13 cellular contexts compared by ENCODE assay signal in the genomic region with DNA sequence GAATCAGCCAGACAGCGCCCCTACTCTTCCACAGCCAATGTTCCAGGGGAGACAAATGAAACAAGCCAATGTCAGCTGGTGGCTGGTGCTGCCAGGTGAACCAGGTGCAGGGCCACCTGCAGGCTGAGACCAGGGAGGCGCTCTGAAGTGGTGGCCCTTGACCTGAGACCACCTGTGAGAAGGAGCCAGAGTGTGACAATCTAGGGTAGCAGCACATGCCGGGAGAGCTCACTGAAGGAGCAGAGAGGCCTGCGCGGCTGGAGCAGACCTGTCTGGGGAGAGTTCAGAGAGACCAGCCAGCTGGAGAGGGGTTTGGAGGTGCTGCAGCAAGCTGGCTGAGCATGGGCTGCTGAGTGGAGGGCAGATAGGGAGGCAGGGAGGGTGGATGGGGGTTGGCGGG. TPM values are rescaled to one million over a fixed set of nuclear protein-coding genes. Genes with fewer than 3 reads are reported as not detected.
DNase-seq lines count a peak whose midpoint lies in the region; ATAC-seq and TF ChIP-seq lines count a peak whose summit lies in the region.
"Had no signal": no experiment of that assay in that cellular context is flagged by ENCODE, and none has a peak within 500 bp of the region (broad histone marks: within the 10 kb centered on the region; RNA-seq: fewer than 3 reads in every experiment).

No MANE protein-coding gene starts in this region.

- TF ChIP-seq POLR2A in transverse colon (IDR thresholded peaks at IDR 0.05) = no peak

- H3K27ac ChIP-seq in heart right ventricle = peak overlapping the region in 7 of 10 donors; percentile 81 to 95 (median 87)
- no peak overlapping the region for H3K27ac ChIP-seq in WERI-Rb-1
- H3K27ac ChIP-seq in left lung = peak overlapping the region; percentile 39 to 86
- H3K27ac ChIP-seq in transverse colon = peak overlapping the region in 3 of 4 donors; percentile 48 to 70 (median 65)
- H3K27ac ChIP-seq: parathyroid adenoma had no signal

- DNase-seq in heart right ventricle = no peak
- DNase-seq in cardiac septum (ENCODE audit: low spot score) = no peak
- no peak for DNase-seq in WERI-Rb-1
- DNase-seq in left lung = no peak
- no peak for DNase-seq in transverse colon
- DNase-seq in T1000 (lab: John Stamatoyannopoulos, UW) = no peak
- no peak for DNase-seq in T-helper 1 cell
- DNase-seq in activated gamma-delta T cell (lab: John Stamatoyannopoulos, UW) = no peak
- DNase-seq: NCI-H1436 treated with DMSO at 0.1 percent for 48 hours; stimulated activated CD4-positive, alpha-beta T cell treated with anti-CD3 and anti-CD28 coated beads, Interleukin-4, amount 100 ng/mL, for 1 hour had no signal

- WGBS in heart right ventricle, 2 donors = 76% methylated on average over 6 of the region's 6 CpGs
- WGBS in transverse colon (ENCODE audit: low coverage in 1 of 2), 2 donors = 70 to 85% methylated on average over 4 to 6 of the region's 6 CpGs

- TF ChIP-seq CTCF in heart right ventricle (IDR thresholded peaks at IDR 0.05) (no peak), WERI-Rb-1 (IDR thresholded peaks at IDR 0.05; ENCODE audit: low read depth, low read length) (peak; percentile 17; the same call in 1 of the 2 replicates), left lung (IDR thresholded peaks at IDR 0.05) (no peak), transverse colon (IDR thresholded peaks at IDR 0.05) (no peak)

- H3K27me3 ChIP-seq in heart right ventricle (no peaks in the 10 kb centered on the region), WERI-Rb-1 (ENCODE audit: insufficient read depth, low read depth, severe bottlenecking) (no peaks in the 10 kb centered on the region), left lung (peaks cover 0 to 22% of the 10 kb centered on the region in 2 donors), transverse colon (no peaks in the 10 kb centered on the region)

- intact Hi-C loops in heart right ventricle (cut with DNase I) = loop anchor here in 3 of 10 donors (5.0 kb wide), 3 partner anchors 33 to 43 kb away; partner anchors contain the start of genes NT5DC2 (in 1 of the 3) and UQCC5 (in 1 of the 3)
- intact Hi-C loops in cardiac septum (cut with DNase I) = no loop called here
- intact Hi-C loops in left lung (cut with DNase I) = no loop called here
- intact Hi-C loops in transverse colon (cut with DNase I; ENCODE audit: low total_unique reads) = no loop called here

- H3K4me1 ChIP-seq in heart right ventricle (peaks cover 6 to 99% (median 60%) of the 10 kb centered on the region in 9 donors), left lung (peaks cover 18 to 99% of the 10 kb centered on the region in 2 donors), transverse colon (peaks cover 0 to 6% (median 0%) of the 10 kb centered on the region in 4 donors)

- ATAC-seq in heart right ventricle = no peak
- ATAC-seq in left lung = no peak
- ATAC-seq: GM12878; stimulated activated memory B cell treated with anti-CD40 and anti-IgM and Interleukin-4, amounts not matched to agents 10 μg/mL and 1 μg/mL and 100 μg/mL, for 72 hours had no signal

- H3K36me3 ChIP-seq in heart right ventricle (peaks cover 0 to 44% (median 31%) of the 10 kb centered on the region in 9 donors), WERI-Rb-1 (peaks cover 43% of the 10 kb centered on the region), left lung (peaks cover 0 to 38% of the 10 kb centered on the region in 2 donors), transverse colon (peaks cover 0 to 23% (median 10%) of the 10 kb centered on the region in 4 donors)

- H3K9me3 ChIP-seq in heart right ventricle = no peaks in the 10 kb centered on the region
- no peaks in the 10 kb centered on the region for H3K9me3 ChIP-seq in WERI-Rb-1 (ENCODE audit: severe bottlenecking)
- no peaks in the 10 kb centered on the region for H3K9me3 ChIP-seq in left lung
- H3K9me3 ChIP-seq in transverse colon = no peaks in the 10 kb centered on the region

- no peak for TF ChIP-seq EP300 in transverse colon (IDR thresholded peaks at IDR 0.05; ENCODE audit: low read depth)

- H3K4me3 ChIP-seq in heart right ventricle (peak overlapping the region in 3 of 10 donors; percentile 58 to 61 (median 60)), WERI-Rb-1 (ENCODE audit: low read depth, low read length) (no peak overlapping the region), left lung (peak overlapping the region in 1 of 2 donors; percentile 51), transverse colon (no peak overlapping the region)
- H3K4me3 ChIP-seq: GM12878 had no signal

- in situ Hi-C loops in transverse colon (cut with MboI; ENCODE audit: low pct_ligation_motif_present in 1 of 4, low pct_unique_long_range_greater_than_20kb in 1 of 4, low sequenced_read_pairs in 3 of 4) = no loop called here

RNA-seq across cellular contexts. Expression of gene STAB1, which starts 0.7 kb away (rescaled TPM):
- total RNA-seq in heart right ventricle = 100 to 1,000 TPM in 2 of 10 donors, 10 to 100 TPM in 8; 17.4 to 159 (median 33.2) TPM
- 100 to 1,000 TPM in 1 of 2 donors, 10 to 100 TPM in 1; 54.1 to 231 TPM for polyA plus RNA-seq in heart right ventricle
- 52.2 TPM for total RNA-seq in cardiac septum
- 100 to 1,000 TPM; 122 to 334 TPM for total RNA-seq in left lung
- total RNA-seq in transverse colon = 100 to 1,000 TPM in 1 of 4 donors, 10 to 100 TPM in 3; 42.6 to 152 (median 70.3) TPM
- polyA plus RNA-seq: GM12878 had no signal

RNA-seq across cellular contexts. Expression of gene NISCH, which starts 39.0 kb away (rescaled TPM):
- total RNA-seq in heart right ventricle (10 to 100 TPM; 35.3 to 56.3 (median 41.9) TPM), cardiac septum (59.1 TPM), left lung (100 to 1,000 TPM in 1 of 2 donors, 10 to 100 TPM in 1; 72.6 to 104 TPM), transverse colon (100 to 1,000 TPM in 2 of 4 donors, 10 to 100 TPM in 2; 72.0 to 137 (median 98.6) TPM)
- 10 to 100 TPM; 24.0 to 53.6 TPM for polyA plus RNA-seq in heart right ventricle

RNA-seq across cellular contexts. Expression of gene NT5DC2, which starts 39.2 kb away (rescaled TPM):
- total RNA-seq in heart right ventricle (100 to 1,000 TPM in 1 of 10 donors, 10 to 100 TPM in 9; 25.1 to 108 (median 44.5) TPM), cardiac septum (58.2 TPM), left lung (10 to 100 TPM; 81.8 to 83.1 TPM), transverse colon (10 to 100 TPM in 2 of 4 donors, 1 to 10 TPM in 1, not detected in 1; 5.5 to 16.7 (median 14.9) TPM)
- 100 to 1,000 TPM in 1 of 2 donors, 10 to 100 TPM in 1; 95.1 to 138 TPM for polyA plus RNA-seq in heart right ventricle

RNA-seq across cellular contexts. Expression of gene TNNC1, which starts 40.6 kb away (rescaled TPM):
- 1,000 to 10,000 TPM; 6,035 to 9,296 (median 8,226) TPM for total RNA-seq in heart right ventricle
- polyA plus RNA-seq in heart right ventricle = over 10,000 TPM in 1 of 2 donors, 1,000 to 10,000 TPM in 1; 9,937 to 18,066 TPM
- total RNA-seq in cardiac septum = 8,054 TPM
- 100 to 1,000 TPM in 1 of 2 donors, 10 to 100 TPM in 1; 30.7 to 117 TPM for total RNA-seq in left lung
- total RNA-seq in transverse colon = 10 to 100 TPM in 1 of 4 donors, 1 to 10 TPM in 1, not detected in 2; 7.1 to 10.4 TPM

RNA-seq across cellular contexts. Expression of gene UQCC5, which starts 42.0 kb away (rescaled TPM):
- total RNA-seq in heart right ventricle = 10 to 100 TPM; 30.2 to 98.0 (median 66.9) TPM
- polyA plus RNA-seq in heart right ventricle = 100 to 1,000 TPM in 1 of 2 donors, 10 to 100 TPM in 1; 83.5 to 147 TPM
- total RNA-seq in cardiac septum = 52.9 TPM
- 10 to 100 TPM; 19.0 to 20.4 TPM for total RNA-seq in left lung
- total RNA-seq in transverse colon = 10 to 100 TPM in 1 of 4 donors, 1 to 10 TPM in 2, not detected in 1; 2.6 to 22.1 (median 4.0) TPM
